Comparison of ENCODE assay signal across 20 cellular contexts in genomic region chr10:109743141-109744120, GRCh38.
"Had no signal": no experiment of that assay in that cellular context is flagged by ENCODE, and none has a peak within 500 bp of the region (broad histone marks: within the 10 kb centered on the region; RNA-seq: fewer than 3 reads in every experiment).

No MANE protein-coding gene starts in this region.

- H3K4me3 ChIP-seq: colonic mucosa, hepatocyte, left lung, mucosa of descending colon, smooth muscle cell, thoracic aorta, upper lobe of right lung had no signal

- H3K79me2 ChIP-seq: hepatocyte had no signal

- H2AFZ ChIP-seq: hepatocyte had no signal

- H3K4me1 ChIP-seq: colonic mucosa, left lung, upper lobe of right lung had no signal

- H3K4me2 ChIP-seq: hepatocyte, smooth muscle cell had no signal

- ATAC-seq: activated CD8-positive, alpha-beta T cell treated with anti-CD3 and anti-CD28 coated beads for 36 hours; activated naive CD4-positive, alpha-beta T cell treated with anti-CD3 and anti-CD28 coated beads, Interleukin-2, amount 50 U/mL, for 72 hours; activated T-cell treated with anti-CD3 and anti-CD28 coated beads, Interleukin-2, amount 50 U/mL, for 4 hours; esophagus mucosa; left lung; mucosa of descending colon; naive thymus-derived CD4-positive, alpha-beta T cell; stimulated activated naive CD8-positive, alpha-beta T cell treated with anti-CD3 and anti-CD28 coated beads, Interleukin-15, amount 100 ng/mL, for 72 hours; upper lobe of right lung had no signal

- H3K36me3 ChIP-seq: colonic mucosa, left lung, thoracic aorta, upper lobe of right lung had no signal

- DNase-seq: activated B cell treated with CpG ODN at 0.5 μM for 24 hours; activated CD4-positive, alpha-beta T cell treated with anti-CD3 and anti-CD28 coated beads for 48 hours; activated CD8-positive, alpha-beta T cell treated with anti-CD3 and anti-CD28 coated beads for 36 hours; activated effector memory CD4-positive, alpha-beta T cell treated with anti-CD3 and anti-CD28 coated beads, Interleukin-2, amount 50 U/mL, for 16 hours; activated T-cell treated with anti-CD3 and anti-CD28 coated beads, Interleukin-2, amount 50 U/mL, for 4 hours; central memory CD4-positive, alpha-beta T cell; colonic mucosa; islet precursor cell; left lung; mucosa of descending colon; naive thymus-derived CD4-positive, alpha-beta T cell; posterior cingulate gyrus; retina; stimulated activated naive CD8-positive, alpha-beta T cell treated with anti-CD3 and anti-CD28 coated beads, Interleukin-15, amount 100 ng/mL, for 72 hours; upper lobe of right lung had no signal

- H3K27me3 ChIP-seq: colonic mucosa, hepatocyte, left lung, upper lobe of right lung had no signal

- H3K27ac ChIP-seq: colonic mucosa, left lung, thoracic aorta, upper lobe of right lung had no signal

- H3K9me3 ChIP-seq: colonic mucosa, left lung, mucosa of descending colon, thoracic aorta, upper lobe of right lung had no signal
